1 cellular context compared by ENCODE assay signal in the genomic region with DNA sequence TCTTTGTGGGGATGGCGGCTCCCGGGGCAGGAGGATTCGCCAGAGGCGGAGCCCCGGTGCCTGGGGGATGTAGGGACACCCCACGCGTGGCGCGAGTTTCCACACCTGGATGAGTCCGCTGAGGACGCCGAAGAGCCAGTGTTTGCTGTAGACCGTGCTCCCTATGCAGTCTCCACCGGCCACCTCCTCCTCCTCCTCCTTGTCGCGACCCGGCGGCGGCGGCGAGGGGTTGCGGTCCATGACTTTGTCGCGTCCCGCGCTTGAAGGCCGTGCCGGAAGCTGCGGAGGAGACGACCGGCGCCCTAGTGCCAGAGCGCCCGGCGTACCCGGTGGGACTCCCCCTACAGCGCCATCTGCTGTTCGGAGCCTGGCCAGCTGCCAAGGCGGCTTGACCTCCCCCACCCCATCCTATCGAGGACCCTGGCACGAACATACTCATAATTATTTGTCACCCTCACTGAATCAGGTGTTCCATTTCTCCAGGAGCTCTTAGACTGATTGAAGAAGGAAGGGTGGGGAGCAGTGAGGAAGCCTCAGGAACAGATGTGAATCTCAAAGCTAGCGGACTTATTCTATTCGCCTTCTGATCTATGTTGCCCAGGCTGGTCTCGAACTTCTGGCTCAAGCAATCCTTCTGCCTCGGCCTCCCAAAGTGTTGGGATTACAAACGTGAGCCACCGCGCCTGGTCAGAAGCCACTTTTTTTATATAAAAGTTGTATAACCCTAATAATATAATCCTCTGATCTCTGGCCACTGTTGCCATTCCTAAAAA.
TF ChIP-seq lines count a peak whose summit lies in the region.

A gene with protein sequence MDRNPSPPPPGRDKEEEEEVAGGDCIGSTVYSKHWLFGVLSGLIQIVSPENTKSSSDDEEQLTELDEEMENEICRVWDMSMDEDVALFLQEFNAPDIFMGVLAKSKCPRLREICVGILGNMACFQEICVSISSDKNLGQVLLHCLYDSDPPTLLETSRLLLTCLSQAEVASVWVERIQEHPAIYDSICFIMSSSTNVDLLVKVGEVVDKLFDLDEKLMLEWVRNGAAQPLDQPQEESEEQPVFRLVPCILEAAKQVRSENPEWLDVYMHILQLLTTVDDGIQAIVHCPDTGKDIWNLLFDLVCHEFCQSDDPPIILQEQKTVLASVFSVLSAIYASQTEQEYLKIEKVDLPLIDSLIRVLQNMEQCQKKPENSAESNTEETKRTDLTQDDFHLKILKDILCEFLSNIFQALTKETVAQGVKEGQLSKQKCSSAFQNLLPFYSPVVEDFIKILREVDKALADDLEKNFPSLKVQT (minus strand): TSS at position 281 of the 773 bp plus-strand sequence. CDS start 41 bp downstream, at position 240.

TF ChIP-seq in K562, 482 proteins besides CTCF, POLR2A, EP300 and RAD21 (continued from another document and continues in another):
- TF ChIP-seq, protein P1, sequence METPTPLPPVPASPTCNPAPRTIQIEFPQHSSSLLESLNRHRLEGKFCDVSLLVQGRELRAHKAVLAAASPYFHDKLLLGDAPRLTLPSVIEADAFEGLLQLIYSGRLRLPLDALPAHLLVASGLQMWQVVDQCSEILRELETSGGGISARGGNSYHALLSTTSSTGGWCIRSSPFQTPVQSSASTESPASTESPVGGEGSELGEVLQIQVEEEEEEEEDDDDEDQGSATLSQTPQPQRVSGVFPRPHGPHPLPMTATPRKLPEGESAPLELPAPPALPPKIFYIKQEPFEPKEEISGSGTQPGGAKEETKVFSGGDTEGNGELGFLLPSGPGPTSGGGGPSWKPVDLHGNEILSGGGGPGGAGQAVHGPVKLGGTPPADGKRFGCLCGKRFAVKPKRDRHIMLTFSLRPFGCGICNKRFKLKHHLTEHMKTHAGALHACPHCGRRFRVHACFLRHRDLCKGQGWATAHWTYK (CRISPR knock-in tag; IDR thresholded peaks at IDR 0.05) = peak; percentile 71; the same call in 1 of the 2 replicates
- TF ChIP-seq ZBTB17 (CRISPR knock-in tag; IDR thresholded peaks at IDR 0.05) (no peak), SMAD4 (CRISPR knock-in tag; conservative IDR thresholded peaks at IDR 0.05) (peak; percentile 76), NR4A1 (CRISPR knock-in tag; IDR thresholded peaks at IDR 0.05) (no peak), NR4A1 (tag; IDR thresholded peaks at IDR 0.05) (no peak), TBP (optimal IDR thresholded peaks at IDR 0.05; ENCODE audit: low read depth, low read length) (peak; percentile 87), ILF3 (IDR thresholded peaks at IDR 0.05; ENCODE audit: borderline replicate concordance) (no peak), MEIS2 (IDR thresholded peaks at IDR 0.05; ENCODE audit: partially characterized antibody) (peak; percentile 32), FOXM1 (IDR thresholded peaks at IDR 0.05; ENCODE audit: low read depth) (0 out of 2 replicates have a peak, but pooled peaks have one; percentile 21), FOXM1 (CRISPR knock-in tag; IDR thresholded peaks at IDR 0.05; ENCODE audit: low read depth) (0 out of 2 replicates have a peak, but pooled peaks have one; percentile 44), ZC3H11A (IDR thresholded peaks at IDR 0.05; ENCODE audit: low read depth, low read length) (no peak), MCM2 (IDR thresholded peaks at IDR 0.05; ENCODE audit: low read depth) (no peak), POLR2AphosphoS5 (IDR thresholded peaks at IDR 0.05; ENCODE audit: control insufficient read depth, insufficient read depth, low read depth, low read length) (peak; percentile 83; the same call in 1 of the 2 replicates), ZNF77 (CRISPR knock-in tag; IDR thresholded peaks at IDR 0.05) (no peak), DNMT1 (IDR thresholded peaks at IDR 0.05) (no peak), SIX5 (IDR thresholded peaks at IDR 0.05; ENCODE audit: borderline replicate concordance in 1 of 2, insufficient read depth in 1 of 2, low read depth in 1 of 2, low read length in 2 of 2) (no peak), MAFK (IDR thresholded peaks at IDR 0.05; ENCODE audit: low read length) (0 out of 2 replicates have a peak, but pooled peaks have one; percentile 22), COPS2 (conservative IDR thresholded peaks at IDR 0.05) (no peak), ZNF134 (CRISPR knock-in tag; conservative IDR thresholded peaks at IDR 0.05) (no peak), ZNF830 (CRISPR knock-in tag; IDR thresholded peaks at IDR 0.05) (no peak), SNRNP70 (optimal IDR thresholded peaks at IDR 0.05; ENCODE audit: low read depth, low read length) (no peak)
- TF ChIP-seq, protein P2, sequence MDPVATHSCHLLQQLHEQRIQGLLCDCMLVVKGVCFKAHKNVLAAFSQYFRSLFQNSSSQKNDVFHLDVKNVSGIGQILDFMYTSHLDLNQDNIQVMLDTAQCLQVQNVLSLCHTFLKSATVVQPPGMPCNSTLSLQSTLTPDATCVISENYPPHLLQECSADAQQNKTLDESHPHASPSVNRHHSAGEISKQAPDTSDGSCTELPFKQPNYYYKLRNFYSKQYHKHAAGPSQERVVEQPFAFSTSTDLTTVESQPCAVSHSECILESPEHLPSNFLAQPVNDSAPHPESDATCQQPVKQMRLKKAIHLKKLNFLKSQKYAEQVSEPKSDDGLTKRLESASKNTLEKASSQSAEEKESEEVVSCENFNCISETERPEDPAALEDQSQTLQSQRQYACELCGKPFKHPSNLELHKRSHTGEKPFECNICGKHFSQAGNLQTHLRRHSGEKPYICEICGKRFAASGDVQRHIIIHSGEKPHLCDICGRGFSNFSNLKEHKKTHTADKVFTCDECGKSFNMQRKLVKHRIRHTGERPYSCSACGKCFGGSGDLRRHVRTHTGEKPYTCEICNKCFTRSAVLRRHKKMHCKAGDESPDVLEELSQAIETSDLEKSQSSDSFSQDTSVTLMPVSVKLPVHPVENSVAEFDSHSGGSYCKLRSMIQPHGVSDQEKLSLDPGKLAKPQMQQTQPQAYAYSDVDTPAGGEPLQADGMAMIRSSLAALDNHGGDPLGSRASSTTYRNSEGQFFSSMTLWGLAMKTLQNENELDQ (CRISPR knock-in tag; IDR thresholded peaks at IDR 0.05; ENCODE audit: borderline replicate concordance) = no peak
- TF ChIP-seq, protein P3, sequence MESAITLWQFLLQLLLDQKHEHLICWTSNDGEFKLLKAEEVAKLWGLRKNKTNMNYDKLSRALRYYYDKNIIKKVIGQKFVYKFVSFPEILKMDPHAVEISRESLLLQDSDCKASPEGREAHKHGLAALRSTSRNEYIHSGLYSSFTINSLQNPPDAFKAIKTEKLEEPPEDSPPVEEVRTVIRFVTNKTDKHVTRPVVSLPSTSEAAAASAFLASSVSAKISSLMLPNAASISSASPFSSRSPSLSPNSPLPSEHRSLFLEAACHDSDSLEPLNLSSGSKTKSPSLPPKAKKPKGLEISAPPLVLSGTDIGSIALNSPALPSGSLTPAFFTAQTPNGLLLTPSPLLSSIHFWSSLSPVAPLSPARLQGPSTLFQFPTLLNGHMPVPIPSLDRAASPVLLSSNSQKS (CRISPR knock-in tag; IDR thresholded peaks at IDR 0.05) = no peak
- TF ChIP-seq, protein P4, sequence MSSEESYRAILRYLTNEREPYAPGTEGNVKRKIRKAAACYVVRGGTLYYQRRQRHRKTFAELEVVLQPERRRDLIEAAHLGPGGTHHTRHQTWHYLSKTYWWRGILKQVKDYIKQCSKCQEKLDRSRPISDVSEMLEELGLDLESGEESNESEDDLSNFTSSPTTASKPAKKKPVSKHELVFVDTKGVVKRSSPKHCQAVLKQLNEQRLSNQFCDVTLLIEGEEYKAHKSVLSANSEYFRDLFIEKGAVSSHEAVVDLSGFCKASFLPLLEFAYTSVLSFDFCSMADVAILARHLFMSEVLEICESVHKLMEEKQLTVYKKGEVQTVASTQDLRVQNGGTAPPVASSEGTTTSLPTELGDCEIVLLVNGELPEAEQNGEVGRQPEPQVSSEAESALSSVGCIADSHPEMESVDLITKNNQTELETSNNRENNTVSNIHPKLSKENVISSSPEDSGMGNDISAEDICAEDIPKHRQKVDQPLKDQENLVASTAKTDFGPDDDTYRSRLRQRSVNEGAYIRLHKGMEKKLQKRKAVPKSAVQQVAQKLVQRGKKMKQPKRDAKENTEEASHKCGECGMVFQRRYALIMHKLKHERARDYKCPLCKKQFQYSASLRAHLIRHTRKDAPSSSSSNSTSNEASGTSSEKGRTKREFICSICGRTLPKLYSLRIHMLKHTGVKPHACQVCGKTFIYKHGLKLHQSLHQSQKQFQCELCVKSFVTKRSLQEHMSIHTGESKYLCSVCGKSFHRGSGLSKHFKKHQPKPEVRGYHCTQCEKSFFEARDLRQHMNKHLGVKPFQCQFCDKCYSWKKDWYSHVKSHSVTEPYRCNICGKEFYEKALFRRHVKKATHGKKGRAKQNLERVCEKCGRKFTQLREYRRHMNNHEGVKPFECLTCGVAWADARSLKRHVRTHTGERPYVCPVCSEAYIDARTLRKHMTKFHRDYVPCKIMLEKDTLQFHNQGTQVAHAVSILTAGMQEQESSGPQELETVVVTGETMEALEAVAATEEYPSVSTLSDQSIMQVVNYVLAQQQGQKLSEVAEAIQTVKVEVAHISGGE (CRISPR knock-in tag; IDR thresholded peaks at IDR 0.05) = peak in 2 of 3 experiments; percentile 53 to 71; a peak in 4 of 6 replicates
- TF ChIP-seq, protein P5, sequence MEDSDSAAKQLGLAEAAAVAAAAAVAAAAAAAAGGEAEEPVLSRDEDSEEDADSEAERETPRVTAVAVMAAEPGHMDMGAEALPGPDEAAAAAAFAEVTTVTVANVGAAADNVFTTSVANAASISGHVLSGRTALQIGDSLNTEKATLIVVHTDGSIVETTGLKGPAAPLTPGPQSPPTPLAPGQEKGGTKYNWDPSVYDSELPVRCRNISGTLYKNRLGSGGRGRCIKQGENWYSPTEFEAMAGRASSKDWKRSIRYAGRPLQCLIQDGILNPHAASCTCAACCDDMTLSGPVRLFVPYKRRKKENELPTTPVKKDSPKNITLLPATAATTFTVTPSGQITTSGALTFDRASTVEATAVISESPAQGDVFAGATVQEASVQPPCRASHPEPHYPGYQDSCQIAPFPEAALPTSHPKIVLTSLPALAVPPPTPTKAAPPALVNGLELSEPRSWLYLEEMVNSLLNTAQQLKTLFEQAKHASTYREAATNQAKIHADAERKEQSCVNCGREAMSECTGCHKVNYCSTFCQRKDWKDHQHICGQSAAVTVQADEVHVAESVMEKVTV (CRISPR knock-in tag; IDR thresholded peaks at IDR 0.05) = no peak
- TF ChIP-seq, protein P6, sequence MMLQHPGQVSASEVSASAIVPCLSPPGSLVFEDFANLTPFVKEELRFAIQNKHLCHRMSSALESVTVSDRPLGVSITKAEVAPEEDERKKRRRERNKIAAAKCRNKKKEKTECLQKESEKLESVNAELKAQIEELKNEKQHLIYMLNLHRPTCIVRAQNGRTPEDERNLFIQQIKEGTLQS (IDR thresholded peaks at IDR 0.05) = no peak
- TF ChIP-seq, protein P6 (CRISPR knock-in tag; conservative IDR thresholded peaks at IDR 0.05) = no peak; the same call in 1 of the 2 replicates
- TF ChIP-seq, protein P7, sequence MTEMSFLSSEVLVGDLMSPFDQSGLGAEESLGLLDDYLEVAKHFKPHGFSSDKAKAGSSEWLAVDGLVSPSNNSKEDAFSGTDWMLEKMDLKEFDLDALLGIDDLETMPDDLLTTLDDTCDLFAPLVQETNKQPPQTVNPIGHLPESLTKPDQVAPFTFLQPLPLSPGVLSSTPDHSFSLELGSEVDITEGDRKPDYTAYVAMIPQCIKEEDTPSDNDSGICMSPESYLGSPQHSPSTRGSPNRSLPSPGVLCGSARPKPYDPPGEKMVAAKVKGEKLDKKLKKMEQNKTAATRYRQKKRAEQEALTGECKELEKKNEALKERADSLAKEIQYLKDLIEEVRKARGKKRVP (CRISPR knock-in tag; IDR thresholded peaks at IDR 0.05) = no peak
- TF ChIP-seq, protein P8, sequence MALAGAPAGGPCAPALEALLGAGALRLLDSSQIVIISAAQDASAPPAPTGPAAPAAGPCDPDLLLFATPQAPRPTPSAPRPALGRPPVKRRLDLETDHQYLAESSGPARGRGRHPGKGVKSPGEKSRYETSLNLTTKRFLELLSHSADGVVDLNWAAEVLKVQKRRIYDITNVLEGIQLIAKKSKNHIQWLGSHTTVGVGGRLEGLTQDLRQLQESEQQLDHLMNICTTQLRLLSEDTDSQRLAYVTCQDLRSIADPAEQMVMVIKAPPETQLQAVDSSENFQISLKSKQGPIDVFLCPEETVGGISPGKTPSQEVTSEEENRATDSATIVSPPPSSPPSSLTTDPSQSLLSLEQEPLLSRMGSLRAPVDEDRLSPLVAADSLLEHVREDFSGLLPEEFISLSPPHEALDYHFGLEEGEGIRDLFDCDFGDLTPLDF (CRISPR knock-in tag; IDR thresholded peaks at IDR 0.05) = no peak
- TF ChIP-seq, protein P9, sequence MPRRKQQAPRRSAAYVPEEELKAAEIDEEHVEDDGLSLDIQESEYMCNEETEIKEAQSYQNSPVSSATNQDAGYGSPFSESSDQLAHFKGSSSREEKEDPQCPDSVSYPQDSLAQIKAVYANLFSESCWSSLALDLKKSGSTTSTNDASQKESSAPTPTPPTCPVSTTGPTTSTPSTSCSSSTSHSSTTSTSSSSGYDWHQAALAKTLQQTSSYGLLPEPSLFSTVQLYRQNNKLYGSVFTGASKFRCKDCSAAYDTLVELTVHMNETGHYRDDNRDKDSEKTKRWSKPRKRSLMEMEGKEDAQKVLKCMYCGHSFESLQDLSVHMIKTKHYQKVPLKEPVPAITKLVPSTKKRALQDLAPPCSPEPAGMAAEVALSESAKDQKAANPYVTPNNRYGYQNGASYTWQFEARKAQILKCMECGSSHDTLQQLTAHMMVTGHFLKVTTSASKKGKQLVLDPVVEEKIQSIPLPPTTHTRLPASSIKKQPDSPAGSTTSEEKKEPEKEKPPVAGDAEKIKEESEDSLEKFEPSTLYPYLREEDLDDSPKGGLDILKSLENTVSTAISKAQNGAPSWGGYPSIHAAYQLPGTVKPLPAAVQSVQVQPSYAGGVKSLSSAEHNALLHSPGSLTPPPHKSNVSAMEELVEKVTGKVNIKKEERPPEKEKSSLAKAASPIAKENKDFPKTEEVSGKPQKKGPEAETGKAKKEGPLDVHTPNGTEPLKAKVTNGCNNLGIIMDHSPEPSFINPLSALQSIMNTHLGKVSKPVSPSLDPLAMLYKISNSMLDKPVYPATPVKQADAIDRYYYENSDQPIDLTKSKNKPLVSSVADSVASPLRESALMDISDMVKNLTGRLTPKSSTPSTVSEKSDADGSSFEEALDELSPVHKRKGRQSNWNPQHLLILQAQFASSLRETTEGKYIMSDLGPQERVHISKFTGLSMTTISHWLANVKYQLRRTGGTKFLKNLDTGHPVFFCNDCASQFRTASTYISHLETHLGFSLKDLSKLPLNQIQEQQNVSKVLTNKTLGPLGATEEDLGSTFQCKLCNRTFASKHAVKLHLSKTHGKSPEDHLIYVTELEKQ (CRISPR knock-in tag; IDR thresholded peaks at IDR 0.05) = no peak
- TF ChIP-seq, protein P10, sequence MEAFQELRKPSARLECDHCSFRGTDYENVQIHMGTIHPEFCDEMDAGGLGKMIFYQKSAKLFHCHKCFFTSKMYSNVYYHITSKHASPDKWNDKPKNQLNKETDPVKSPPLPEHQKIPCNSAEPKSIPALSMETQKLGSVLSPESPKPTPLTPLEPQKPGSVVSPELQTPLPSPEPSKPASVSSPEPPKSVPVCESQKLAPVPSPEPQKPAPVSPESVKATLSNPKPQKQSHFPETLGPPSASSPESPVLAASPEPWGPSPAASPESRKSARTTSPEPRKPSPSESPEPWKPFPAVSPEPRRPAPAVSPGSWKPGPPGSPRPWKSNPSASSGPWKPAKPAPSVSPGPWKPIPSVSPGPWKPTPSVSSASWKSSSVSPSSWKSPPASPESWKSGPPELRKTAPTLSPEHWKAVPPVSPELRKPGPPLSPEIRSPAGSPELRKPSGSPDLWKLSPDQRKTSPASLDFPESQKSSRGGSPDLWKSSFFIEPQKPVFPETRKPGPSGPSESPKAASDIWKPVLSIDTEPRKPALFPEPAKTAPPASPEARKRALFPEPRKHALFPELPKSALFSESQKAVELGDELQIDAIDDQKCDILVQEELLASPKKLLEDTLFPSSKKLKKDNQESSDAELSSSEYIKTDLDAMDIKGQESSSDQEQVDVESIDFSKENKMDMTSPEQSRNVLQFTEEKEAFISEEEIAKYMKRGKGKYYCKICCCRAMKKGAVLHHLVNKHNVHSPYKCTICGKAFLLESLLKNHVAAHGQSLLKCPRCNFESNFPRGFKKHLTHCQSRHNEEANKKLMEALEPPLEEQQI (IDR thresholded peaks at IDR 0.05) = peak; percentile 73
